11 cellular contexts compared by ENCODE assay signal in genomic region chr18:13608791-13609552, GRCh38.
DNase-seq lines count a peak whose midpoint lies in the region; ATAC-seq and TF ChIP-seq lines count a peak whose summit lies in the region.
"Had no signal": no experiment of that assay in that cellular context is flagged by ENCODE, and none has a peak within 500 bp of the region (broad histone marks: within the 10 kb centered on the region; RNA-seq: fewer than 3 reads in every experiment).

No MANE protein-coding gene starts in this region.

- H3K4me3 ChIP-seq in OCI-LY3 (ENCODE audit: low read length) (peak overlapping the region; percentile 36), Caco-2 (ENCODE audit: low read depth, low read length) (no peak overlapping the region)
- H3K4me3 ChIP-seq: left ventricle myocardium inferior had no signal

- no peaks in the 10 kb centered on the region for H3K36me3 Mint-ChIP-seq in activated CD4-positive, alpha-beta T cell treated with anti-CD3 and anti-CD28 coated beads, Interleukin-2, amount 10 ng/mL, durations not matched to agents 24 days and 14 days (ENCODE audit: low read depth)
- peaks cover 4% of the 10 kb centered on the region for H3K36me3 Mint-ChIP-seq in activated naive CD8-positive, alpha-beta T cell
- no peaks in the 10 kb centered on the region for H3K36me3 Mint-ChIP-seq in Caco-2 (ENCODE audit: insufficient read depth, unreplicated experiment)

- CTCF ChIA-PET in Caco-2 (lab: Charles Lee): interaction anchor here (0.8 kb wide), 1 partner anchor 51 kb away, joined by 3 read pairs; no protein-coding TSS in a partner anchor

- peak overlapping the region; percentile 92 for H2AFZ ChIP-seq in OCI-LY3 (ENCODE audit: low read depth, low read length)

- BruUV-seq in Caco-2 (replicated peaks; lab: Mats Ljungman, UMichigan): no TSS peak

- H3K9me3 ChIP-seq in OCI-LY3 (ENCODE audit: insufficient read depth, low read length) (peaks cover 13% of the 10 kb centered on the region; the same call in 1 of the 2 replicates), Caco-2 (no peaks in the 10 kb centered on the region)
- H3K9me3 ChIP-seq: left ventricle myocardium inferior had no signal

- H3K4me3 Mint-ChIP-seq in activated CD4-positive, alpha-beta T cell treated with anti-CD3 and anti-CD28 coated beads, Interleukin-2, amount 10 ng/mL, durations not matched to agents 24 days and 14 days: peak overlapping the region; percentile 52
- peak overlapping the region; percentile 61 for H3K4me3 Mint-ChIP-seq in activated naive CD8-positive, alpha-beta T cell
- no peak overlapping the region for H3K4me3 Mint-ChIP-seq in Caco-2 (ENCODE audit: unreplicated experiment)

- H3K9me3 Mint-ChIP-seq in activated CD4-positive, alpha-beta T cell treated with anti-CD3 and anti-CD28 coated beads, Interleukin-2, amount 10 ng/mL, durations not matched to agents 24 days and 14 days: no peaks in the 10 kb centered on the region
- no peaks in the 10 kb centered on the region for H3K9me3 Mint-ChIP-seq in activated naive CD8-positive, alpha-beta T cell (ENCODE audit: low read depth)
- no peaks in the 10 kb centered on the region for H3K9me3 Mint-ChIP-seq in Caco-2 (ENCODE audit: unreplicated experiment)

- H3K27ac Mint-ChIP-seq in activated CD4-positive, alpha-beta T cell treated with anti-CD3 and anti-CD28 coated beads, Interleukin-2, amount 10 ng/mL, durations not matched to agents 24 days and 14 days: peak overlapping the region; percentile 79
- peak overlapping the region; percentile 87 for H3K27ac Mint-ChIP-seq in activated naive CD8-positive, alpha-beta T cell
- no peak overlapping the region for H3K27ac Mint-ChIP-seq in Caco-2 (ENCODE audit: unreplicated experiment)

- no peaks in the 10 kb centered on the region for H3K27me3 ChIP-seq in OCI-LY3 (ENCODE audit: low read depth, low read length)
- H3K27me3 ChIP-seq in Caco-2 (replicated peaks; ENCODE audit: control insufficient read depth, insufficient read depth, low read length): no peaks in the 10 kb centered on the region

- POLR2A ChIA-PET in Caco-2 (lab: Charles Lee): no interaction called here

- H3K4me2 ChIP-seq in OCI-LY3 (ENCODE audit: low read length): peak overlapping the region; percentile 58

- no peak for TF ChIP-seq CTCF in OCI-LY3 (IDR thresholded peaks at IDR 0.05; ENCODE audit: low read depth, low read length)
- no peak for TF ChIP-seq CTCF in Caco-2 (IDR thresholded peaks at IDR 0.05; ENCODE audit: insufficient read depth in 1 of 2, low read depth in 1 of 2, low read length in 1 of 2, severe bottlenecking in 1 of 2, unreplicated experiment in 1 of 2)

- peak; percentile 45 for ATAC-seq in stimulated activated naive CD8-positive, alpha-beta T cell treated with anti-CD3 and anti-CD28 coated beads, Interleukin-15, Interleukin-2, amounts not matched to agents 100 U/mL and 50 U/mL, for 24 hours

- peaks cover 50% of the 10 kb centered on the region for H3K4me1 Mint-ChIP-seq in activated CD4-positive, alpha-beta T cell treated with anti-CD3 and anti-CD28 coated beads, Interleukin-2, amount 10 ng/mL, durations not matched to agents 24 days and 14 days
- H3K4me1 Mint-ChIP-seq in activated naive CD8-positive, alpha-beta T cell (ENCODE audit: low read depth): peaks cover 54% of the 10 kb centered on the region
- H3K4me1 Mint-ChIP-seq in Caco-2 (ENCODE audit: low read depth, unreplicated experiment): no peaks in the 10 kb centered on the region

- no peaks in the 10 kb centered on the region for H3K27me3 Mint-ChIP-seq in activated CD4-positive, alpha-beta T cell treated with anti-CD3 and anti-CD28 coated beads, Interleukin-2, amount 10 ng/mL, durations not matched to agents 24 days and 14 days
- H3K27me3 Mint-ChIP-seq in activated naive CD8-positive, alpha-beta T cell: no peaks in the 10 kb centered on the region
- H3K27me3 Mint-ChIP-seq in Caco-2 (ENCODE audit: insufficient read depth, unreplicated experiment): peaks cover 6% of the 10 kb centered on the region

- intact Hi-C loops in activated CD4-positive, alpha-beta T cell treated with anti-CD3 and anti-CD28 coated beads, Interleukin-2, amount 10 ng/mL, durations not matched to agents 24 days and 14 days (cut with micrococcal nuclease): no loop called here
- intact Hi-C loops in Caco-2 (cut with micrococcal nuclease; ENCODE audit: unreplicated experiment): no loop called here

- H3K79me2 ChIP-seq in OCI-LY3 (ENCODE audit: low read length): peaks cover 16% of the 10 kb centered on the region

- no peaks in the 10 kb centered on the region for H4K20me1 ChIP-seq in OCI-LY3 (ENCODE audit: insufficient read depth, low read length)

- H3K4me1 ChIP-seq in OCI-LY3 (ENCODE audit: low read length): peaks cover 53% of the 10 kb centered on the region
- no peaks in the 10 kb centered on the region for H3K4me1 ChIP-seq in Caco-2

- peak; percentile 74 for DNase-seq in activated CD4-positive, alpha-beta T cell treated with anti-CD3 and anti-CD28 coated beads, Interleukin-2, amount 10 ng/mL, durations not matched to agents 24 days and 14 days
- no peak for DNase-seq in activated CD4-positive, alpha-beta T cell treated with anti-CD3 and anti-CD28 coated beads for 4 hours
- DNase-seq in stimulated activated naive CD8-positive, alpha-beta T cell treated with anti-CD3 and anti-CD28 coated beads, Interleukin-15, Interleukin-2, amounts not matched to agents 100 U/mL and 50 U/mL, for 24 hours: peak; percentile 45
- DNase-seq in effector CD8-positive, alpha-beta T cell (lab: John Stamatoyannopoulos, UW): no peak
- DNase-seq in midbrain (lab: John Stamatoyannopoulos, UW) (no peak), Caco-2 (no peak)
- DNase-seq: foreskin melanocyte, left ventricle myocardium inferior, SHP77 treated with DMSO at 0.1 percent for 48 hours had no signal

- H3K9ac ChIP-seq in OCI-LY3 (ENCODE audit: low read length): peak overlapping the region; percentile 37

- H3K36me3 ChIP-seq in OCI-LY3 (replicated peaks; ENCODE audit: low read depth, low read length): no peaks in the 10 kb centered on the region
- no peaks in the 10 kb centered on the region for H3K36me3 ChIP-seq in Caco-2 (ENCODE audit: control insufficient read depth, insufficient read depth, low read length)
- H3K36me3 ChIP-seq: left ventricle myocardium inferior had no signal

- peak overlapping the region; percentile 52 for H3K27ac ChIP-seq in OCI-LY3 (ENCODE audit: low read length)

Comparison
In these comparisons a context has a peak if more than half of its experiments do, and no peak if none do; other contexts are left out.
1. DNase-seq: peak in activated CD4-positive, alpha-beta T cell treated with anti-CD3 and anti-CD28 coated beads, Interleukin-2, amount 10 ng/mL, durations not matched to agents 24 days and 14 days (single experiment) and stimulated activated naive CD8-positive, alpha-beta T cell treated with anti-CD3 and anti-CD28 coated beads, Interleukin-15, Interleukin-2, amounts not matched to agents 100 U/mL and 50 U/mL, for 24 hours (single experiment); none in activated CD4-positive, alpha-beta T cell treated with anti-CD3 and anti-CD28 coated beads for 4 hours (0 of 2), effector CD8-positive, alpha-beta T cell (single experiment), midbrain (single experiment) and Caco-2 (0 of 2).